In genomic region chr1:93328809-93329477, GRCh38 we compare ENCODE assay signal across 10 cellular contexts. TPM values are rescaled to one million over a fixed set of nuclear protein-coding genes. Genes with fewer than 3 reads are reported as not detected.
DNase-seq lines count a peak whose midpoint lies in the region; ATAC-seq, FAIRE-seq and TF ChIP-seq lines count a peak whose summit lies in the region.
"Had no signal": no experiment of that assay in that cellular context is flagged by ENCODE, and none has a peak within 500 bp of the region (broad histone marks: within the 10 kb centered on the region; RNA-seq: fewer than 3 reads in every experiment).

No MANE protein-coding gene starts in this region.

- ATAC-seq in GM18498 (IDR thresholded peaks at IDR 0.05; ENCODE audit: unreplicated experiment) (peak; percentile 81), GM21825 (IDR thresholded peaks at IDR 0.05; ENCODE audit: unreplicated experiment) (peak; percentile 72)
- ATAC-seq in CD8-positive, alpha-beta T cell: no peak

- no peaks in the 10 kb centered on the region for H3K4me1 Mint-ChIP-seq in CD8-positive, alpha-beta T cell (ENCODE audit: low read depth)
- H3K4me1 Mint-ChIP-seq: central memory CD8-positive, alpha-beta T cell had no signal

- no peaks in the 10 kb centered on the region for H3K9me3 Mint-ChIP-seq in CD8-positive, alpha-beta T cell
- H3K9me3 Mint-ChIP-seq: central memory CD8-positive, alpha-beta T cell had no signal

- intact Hi-C loops in CD8-positive, alpha-beta T cell (cut with DNase I, micrococcal nuclease): no loop called here

- H3K36me3 Mint-ChIP-seq in CD8-positive, alpha-beta T cell: peaks cover 6% of the 10 kb centered on the region

- H3K4me1 ChIP-seq in CD8-positive, alpha-beta T cell (ENCODE audit: insufficient read depth, low read length): no peaks in the 10 kb centered on the region

- POLR2A ChIA-PET in CD8-positive, alpha-beta T cell (lab: Charles Lee): interaction anchor here (0.6 kb wide), 1 partner anchor 234 kb away, joined by 3 read pairs; no protein-coding TSS in a partner anchor

- no peaks in the 10 kb centered on the region for H3K36me3 ChIP-seq in CD8-positive, alpha-beta T cell (ENCODE audit: insufficient read depth, low read length)

- H3K9me3 ChIP-seq in CD8-positive, alpha-beta T cell (ENCODE audit: low read length): no peaks in the 10 kb centered on the region

- H3K27ac Mint-ChIP-seq in CD8-positive, alpha-beta T cell: no peak overlapping the region

- DNase-seq in NAMALWA (ENCODE audit: low spot score): peak; percentile 41
- DNase-seq in erythroblast (lab: John Stamatoyannopoulos, UW): no peak
- no peak for DNase-seq in GM12892 (ENCODE audit: insufficient read length)
- DNase-seq in CD8-positive, alpha-beta T cell: no peak
- DNase-seq in NCI-H1436 (lab: John Stamatoyannopoulos, UW): no peak
- DNase-seq: NCI-H1930 had no signal

- no peak for TF ChIP-seq POLR2A in erythroblast (IDR thresholded peaks at IDR 0.05; ENCODE audit: low read length)
- TF ChIP-seq POLR2A in GM12892 (IDR thresholded peaks at IDR 0.05; ENCODE audit: low read depth, low read length): no peak

- no peak overlapping the region for H3K27ac ChIP-seq in CD8-positive, alpha-beta T cell (ENCODE audit: low read depth, low read length)

- no peak for TF ChIP-seq CTCF in CD8-positive, alpha-beta T cell (IDR thresholded peaks at IDR 0.05)

- no peak overlapping the region for H3K4me3 Mint-ChIP-seq in CD8-positive, alpha-beta T cell
- H3K4me3 Mint-ChIP-seq: central memory CD8-positive, alpha-beta T cell had no signal

- no peaks in the 10 kb centered on the region for H3K27me3 Mint-ChIP-seq in CD8-positive, alpha-beta T cell (ENCODE audit: low read depth)
- H3K27me3 Mint-ChIP-seq: central memory CD8-positive, alpha-beta T cell had no signal

- no peaks in the 10 kb centered on the region for H3K27me3 ChIP-seq in CD8-positive, alpha-beta T cell (ENCODE audit: insufficient read depth, low read length)

- H3K4me3 ChIP-seq in CD8-positive, alpha-beta T cell (ENCODE audit: low read depth, low read length): no peak overlapping the region

- CTCF ChIA-PET in CD8-positive, alpha-beta T cell (lab: Charles Lee): no interaction called here

- FAIRE-seq in islet of Langerhans (lab: Jason Lieb, UNC) (peak; percentile 86), GM12892 (lab: Jason Lieb, UNC) (no peak)

RNA-seq across cellular contexts. Expression of gene DR1, which starts 16.8 kb away (rescaled TPM):
- polyA plus RNA-seq in GM12892 (2012; ENCODE audit: missing spikeins): 33.8 TPM
- 10 to 100 TPM; 49.1 to 49.9 TPM for total RNA-seq in CD8-positive, alpha-beta T cell
